In the genomic region with DNA sequence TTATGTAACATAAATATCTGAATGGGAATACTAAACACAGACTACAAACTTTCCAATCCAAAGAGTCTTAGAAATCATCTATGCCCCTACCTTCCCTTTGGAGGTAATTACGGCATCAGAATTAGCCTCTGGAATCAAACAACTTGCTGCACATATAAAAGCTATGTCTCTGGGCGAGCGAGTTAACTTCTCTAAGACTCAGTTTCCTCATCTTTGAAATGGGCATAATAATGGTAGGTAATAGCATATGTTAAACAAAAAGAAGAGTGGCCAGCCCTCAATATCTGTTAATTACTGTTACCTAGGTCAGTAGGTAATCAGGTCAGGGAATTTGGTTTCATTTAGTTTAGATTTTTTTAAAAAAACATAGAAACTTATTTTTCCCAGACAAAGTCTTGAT, we compare ENCODE assay signal across 7 cellular contexts.
"Had no signal": no experiment of that assay in that cellular context is flagged by ENCODE, and none has a peak within 500 bp of the region (broad histone marks: within the 10 kb centered on the region; RNA-seq: fewer than 3 reads in every experiment).

No MANE protein-coding gene starts in this region.

- H3K4me3 ChIP-seq: K562 had no signal

- H3K27ac ChIP-seq: HL-60, KMS-11 had no signal

- ATAC-seq: K562 had no signal

- DNase-seq: IMR-90, KBM-7, KG1 had no signal

- H3K4me2 ChIP-seq: KMS-11 had no signal

- H3K9ac ChIP-seq: KMS-11 had no signal

- FAIRE-seq: HTR-8/SVneo, K562 had no signal
